ENCODE assay signal across 9 cellular contexts in the genomic region with DNA sequence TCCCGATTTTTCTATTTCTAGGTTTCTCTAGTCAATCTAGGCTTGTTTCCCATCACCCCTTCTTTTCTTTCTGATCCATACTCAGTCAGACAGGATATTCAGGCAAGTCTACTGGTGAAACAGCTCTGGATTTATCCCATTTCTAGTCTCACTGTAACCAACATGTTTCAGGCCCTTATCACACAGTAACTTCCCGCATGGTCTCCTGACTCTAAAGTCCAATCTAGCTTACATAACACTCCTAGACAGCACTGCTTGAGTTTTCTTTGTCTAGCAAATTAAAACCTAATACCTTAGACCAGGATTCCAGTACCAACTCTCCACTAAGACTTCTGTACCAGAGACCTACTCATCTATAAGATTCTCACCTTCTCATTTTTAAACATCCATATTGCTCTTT. TPM values are rescaled to one million over a fixed set of nuclear protein-coding genes. Genes with fewer than 3 reads are reported as not detected.
"Had no signal": no experiment of that assay in that cellular context is flagged by ENCODE, and none has a peak within 500 bp of the region (broad histone marks: within the 10 kb centered on the region; RNA-seq: fewer than 3 reads in every experiment).

No MANE protein-coding gene starts in this region.

RNA-seq across cellular contexts. Expression of gene FOXD4L6, which starts 13.4 kb away (rescaled TPM):
- total RNA-seq: PC-3, PC-9, Peyer's patch, Right ventricle myocardium inferior, Right ventricle myocardium superior, RPMI7951, SJSA1, SK-MEL-5 had no signal
- polyA plus RNA-seq: SK-N-SH had no signal
